ENCODE assay signal across 1 cellular context in the genomic region with DNA sequence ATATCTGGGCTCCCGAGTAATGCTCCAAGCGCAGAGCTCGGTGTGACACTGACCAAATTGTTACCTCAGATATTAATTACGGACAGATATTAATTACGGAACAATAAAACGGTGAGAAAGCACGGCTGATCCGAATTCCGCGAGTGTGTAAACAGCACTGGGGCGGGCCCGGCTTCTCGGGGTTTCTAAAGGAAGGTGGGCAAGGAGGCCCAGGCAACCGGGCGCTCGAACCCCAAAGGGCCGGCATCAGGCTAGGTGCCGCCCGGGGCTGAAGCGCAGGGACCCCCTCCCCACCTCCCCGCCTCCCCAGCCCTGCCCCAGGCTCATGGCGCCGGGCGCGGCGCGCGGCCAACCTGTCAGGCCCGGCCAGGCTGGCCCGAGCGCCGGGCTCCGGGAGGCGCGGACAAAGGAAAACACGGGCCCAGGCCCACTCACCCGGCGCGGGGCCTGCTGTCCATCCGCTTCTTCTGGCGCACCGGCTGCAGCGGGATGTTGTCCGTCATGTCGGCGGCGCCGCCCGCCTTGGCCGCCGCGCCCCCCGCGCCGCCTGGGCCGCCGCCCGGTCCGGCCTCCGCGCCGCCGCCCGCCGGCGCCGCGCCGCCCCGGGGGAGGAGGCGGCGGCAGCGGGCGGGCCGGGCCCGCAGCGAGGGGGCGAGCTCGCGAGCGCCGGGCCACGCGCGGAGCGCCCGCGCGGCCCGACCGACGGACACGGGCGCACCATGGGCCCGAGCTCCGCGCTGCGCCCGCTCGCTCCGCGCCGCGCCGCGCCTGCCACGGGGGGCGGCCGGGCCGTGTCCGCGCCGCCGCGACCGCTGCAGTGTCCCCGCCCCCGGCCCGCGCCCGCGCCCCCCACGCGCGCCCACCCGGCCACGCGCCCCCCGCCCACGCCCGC.
TF ChIP-seq lines count a peak whose summit lies in the region.

A gene with protein sequence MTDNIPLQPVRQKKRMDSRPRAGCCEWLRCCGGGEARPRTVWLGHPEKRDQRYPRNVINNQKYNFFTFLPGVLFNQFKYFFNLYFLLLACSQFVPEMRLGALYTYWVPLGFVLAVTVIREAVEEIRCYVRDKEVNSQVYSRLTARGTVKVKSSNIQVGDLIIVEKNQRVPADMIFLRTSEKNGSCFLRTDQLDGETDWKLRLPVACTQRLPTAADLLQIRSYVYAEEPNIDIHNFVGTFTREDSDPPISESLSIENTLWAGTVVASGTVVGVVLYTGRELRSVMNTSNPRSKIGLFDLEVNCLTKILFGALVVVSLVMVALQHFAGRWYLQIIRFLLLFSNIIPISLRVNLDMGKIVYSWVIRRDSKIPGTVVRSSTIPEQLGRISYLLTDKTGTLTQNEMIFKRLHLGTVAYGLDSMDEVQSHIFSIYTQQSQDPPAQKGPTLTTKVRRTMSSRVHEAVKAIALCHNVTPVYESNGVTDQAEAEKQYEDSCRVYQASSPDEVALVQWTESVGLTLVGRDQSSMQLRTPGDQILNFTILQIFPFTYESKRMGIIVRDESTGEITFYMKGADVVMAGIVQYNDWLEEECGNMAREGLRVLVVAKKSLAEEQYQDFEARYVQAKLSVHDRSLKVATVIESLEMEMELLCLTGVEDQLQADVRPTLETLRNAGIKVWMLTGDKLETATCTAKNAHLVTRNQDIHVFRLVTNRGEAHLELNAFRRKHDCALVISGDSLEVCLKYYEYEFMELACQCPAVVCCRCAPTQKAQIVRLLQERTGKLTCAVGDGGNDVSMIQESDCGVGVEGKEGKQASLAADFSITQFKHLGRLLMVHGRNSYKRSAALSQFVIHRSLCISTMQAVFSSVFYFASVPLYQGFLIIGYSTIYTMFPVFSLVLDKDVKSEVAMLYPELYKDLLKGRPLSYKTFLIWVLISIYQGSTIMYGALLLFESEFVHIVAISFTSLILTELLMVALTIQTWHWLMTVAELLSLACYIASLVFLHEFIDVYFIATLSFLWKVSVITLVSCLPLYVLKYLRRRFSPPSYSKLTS (minus strand): TSS at position 524 of the 892 bp plus-strand sequence. CDS start 21 bp downstream, at position 503.

TF ChIP-seq in HepG2, 621 proteins besides CTCF, POLR2A, EP300 and RAD21 (continued from another document and continues in another):
- TF ChIP-seq, protein P1, sequence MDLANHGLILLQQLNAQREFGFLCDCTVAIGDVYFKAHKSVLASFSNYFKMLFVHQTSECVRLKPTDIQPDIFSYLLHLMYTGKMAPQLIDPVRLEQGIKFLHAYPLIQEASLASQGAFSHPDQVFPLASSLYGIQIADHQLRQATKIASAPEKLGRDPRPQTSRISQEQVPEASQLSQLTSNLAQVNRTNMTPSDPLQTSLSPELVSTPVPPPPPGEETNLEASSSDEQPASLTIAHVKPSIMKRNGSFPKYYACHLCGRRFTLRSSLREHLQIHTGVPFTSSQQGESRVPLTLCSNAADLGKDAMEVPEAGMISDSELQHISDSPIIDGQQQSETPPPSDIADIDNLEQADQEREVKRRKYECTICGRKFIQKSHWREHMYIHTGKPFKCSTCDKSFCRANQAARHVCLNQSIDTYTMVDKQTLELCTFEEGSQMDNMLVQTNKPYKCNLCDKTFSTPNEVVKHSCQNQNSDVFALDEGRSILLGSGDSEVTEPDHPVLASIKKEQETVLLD (CRISPR knock-in tag; IDR thresholded peaks at IDR 0.05; ENCODE audit: low read depth), result peak; percentile 60; the same call in 1 of the 2 replicates
- TF ChIP-seq ZNF564 (CRISPR knock-in tag; IDR thresholded peaks at IDR 0.05) (no peak), ETV6 (CRISPR knock-in tag; conservative IDR thresholded peaks at IDR 0.05) (0 out of 2 replicates have a peak, but pooled peaks have one; percentile 42), ZNF547 (CRISPR knock-in tag; IDR thresholded peaks at IDR 0.05) (0 out of 2 replicates have a peak, but pooled peaks have one; percentile 29), ZNF780A (CRISPR knock-in tag; IDR thresholded peaks at IDR 0.05) (no peak), ZNF33B (CRISPR knock-in tag; IDR thresholded peaks at IDR 0.05) (peak; percentile 17; the same call in 1 of the 2 replicates), ZFX (CRISPR knock-in tag; IDR thresholded peaks at IDR 0.05; ENCODE audit: low read depth) (peak; percentile 68; the same call in 1 of the 2 replicates), MEF2D (CRISPR knock-in tag; IDR thresholded peaks at IDR 0.05) (no peak), PAF1 (CRISPR knock-in tag; IDR thresholded peaks at IDR 0.05) (no peak), SRF (IDR thresholded peaks at IDR 0.05; ENCODE audit: low read depth, low read length) (no peak), ZKSCAN5 (CRISPR knock-in tag; IDR thresholded peaks at IDR 0.05) (no peak), KLF13 (CRISPR knock-in tag; IDR thresholded peaks at IDR 0.05) (no peak), ZSCAN20 (CRISPR knock-in tag; IDR thresholded peaks at IDR 0.05; ENCODE audit: borderline replicate concordance) (peak; percentile 96), MTA1 (CRISPR knock-in tag; IDR thresholded peaks at IDR 0.05; ENCODE audit: borderline replicate concordance) (0 out of 2 replicates have a peak, but pooled peaks have one; percentile 25), SMARCC2 (IDR thresholded peaks at IDR 0.05) (no peak), PHF8 (CRISPR knock-in tag; IDR thresholded peaks at IDR 0.05) (no peak), GATA4 (IDR thresholded peaks at IDR 0.05; ENCODE audit: borderline replicate concordance, low read depth) (no peak), JARID2 (CRISPR knock-in tag; IDR thresholded peaks at IDR 0.05; ENCODE audit: insufficient replicate concordance) (no peak), ZNF772 (CRISPR knock-in tag; IDR thresholded peaks at IDR 0.05) (0 out of 2 replicates have a peak, but pooled peaks have one; percentile 39), TGIF2 (CRISPR knock-in tag; IDR thresholded peaks at IDR 0.05) (no peak), YY1 (IDR thresholded peaks at IDR 0.05; ENCODE audit: insufficient read depth, insufficient replicate concordance, low read depth, low read length) (peak; percentile 70), NCOA2 (CRISPR knock-in tag; IDR thresholded peaks at IDR 0.05) (0 out of 2 replicates have a peak, but pooled peaks have one; percentile 2)
- TF ChIP-seq, protein P2, sequence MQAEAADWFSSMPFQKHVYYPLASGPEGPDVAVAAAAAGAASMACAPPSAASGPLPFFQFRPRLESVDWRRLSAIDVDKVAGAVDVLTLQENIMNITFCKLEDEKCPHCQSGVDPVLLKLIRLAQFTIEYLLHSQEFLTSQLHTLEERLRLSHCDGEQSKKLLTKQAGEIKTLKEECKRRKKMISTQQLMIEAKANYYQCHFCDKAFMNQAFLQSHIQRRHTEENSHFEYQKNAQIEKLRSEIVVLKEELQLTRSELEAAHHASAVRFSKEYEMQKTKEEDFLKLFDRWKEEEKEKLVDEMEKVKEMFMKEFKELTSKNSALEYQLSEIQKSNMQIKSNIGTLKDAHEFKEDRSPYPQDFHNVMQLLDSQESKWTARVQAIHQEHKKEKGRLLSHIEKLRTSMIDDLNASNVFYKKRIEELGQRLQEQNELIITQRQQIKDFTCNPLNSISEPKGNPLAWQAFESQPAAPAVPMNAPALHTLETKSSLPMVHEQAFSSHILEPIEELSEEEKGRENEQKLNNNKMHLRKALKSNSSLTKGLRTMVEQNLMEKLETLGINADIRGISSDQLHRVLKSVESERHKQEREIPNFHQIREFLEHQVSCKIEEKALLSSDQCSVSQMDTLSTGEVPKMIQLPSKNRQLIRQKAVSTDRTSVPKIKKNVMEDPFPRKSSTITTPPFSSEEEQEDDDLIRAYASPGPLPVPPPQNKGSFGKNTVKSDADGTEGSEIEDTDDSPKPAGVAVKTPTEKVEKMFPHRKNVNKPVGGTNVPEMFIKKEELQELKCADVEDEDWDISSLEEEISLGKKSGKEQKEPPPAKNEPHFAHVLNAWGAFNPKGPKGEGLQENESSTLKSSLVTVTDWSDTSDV (CRISPR knock-in tag; IDR thresholded peaks at IDR 0.05), result no peak; the same call in 1 of the 2 replicates
- TF ChIP-seq, protein P3, sequence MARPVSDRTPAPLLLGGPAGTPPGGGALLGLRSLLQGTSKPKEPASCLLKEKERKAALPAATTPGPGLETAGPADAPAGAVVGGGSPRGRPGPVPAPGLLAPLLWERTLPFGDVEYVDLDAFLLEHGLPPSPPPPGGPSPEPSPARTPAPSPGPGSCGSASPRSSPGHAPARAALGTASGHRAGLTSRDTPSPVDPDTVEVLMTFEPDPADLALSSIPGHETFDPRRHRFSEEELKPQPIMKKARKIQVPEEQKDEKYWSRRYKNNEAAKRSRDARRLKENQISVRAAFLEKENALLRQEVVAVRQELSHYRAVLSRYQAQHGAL (CRISPR knock-in tag; IDR thresholded peaks at IDR 0.05; ENCODE audit: not compliant biosample characterization), result no peak
- TF ChIP-seq, protein P4, sequence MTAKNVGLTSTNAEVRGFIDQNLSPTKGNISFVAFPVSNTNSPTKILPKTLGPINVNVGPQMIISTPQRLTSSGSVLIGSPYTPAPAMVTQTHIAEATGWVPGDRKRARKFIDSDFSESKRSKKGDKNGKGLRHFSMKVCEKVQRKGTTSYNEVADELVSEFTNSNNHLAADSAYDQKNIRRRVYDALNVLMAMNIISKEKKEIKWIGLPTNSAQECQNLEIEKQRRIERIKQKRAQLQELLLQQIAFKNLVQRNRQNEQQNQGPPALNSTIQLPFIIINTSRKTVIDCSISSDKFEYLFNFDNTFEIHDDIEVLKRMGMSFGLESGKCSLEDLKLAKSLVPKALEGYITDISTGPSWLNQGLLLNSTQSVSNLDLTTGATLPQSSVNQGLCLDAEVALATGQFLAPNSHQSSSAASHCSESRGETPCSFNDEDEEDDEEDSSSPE (CRISPR knock-in tag; IDR thresholded peaks at IDR 0.05), result no peak
- TF ChIP-seq, protein P5, sequence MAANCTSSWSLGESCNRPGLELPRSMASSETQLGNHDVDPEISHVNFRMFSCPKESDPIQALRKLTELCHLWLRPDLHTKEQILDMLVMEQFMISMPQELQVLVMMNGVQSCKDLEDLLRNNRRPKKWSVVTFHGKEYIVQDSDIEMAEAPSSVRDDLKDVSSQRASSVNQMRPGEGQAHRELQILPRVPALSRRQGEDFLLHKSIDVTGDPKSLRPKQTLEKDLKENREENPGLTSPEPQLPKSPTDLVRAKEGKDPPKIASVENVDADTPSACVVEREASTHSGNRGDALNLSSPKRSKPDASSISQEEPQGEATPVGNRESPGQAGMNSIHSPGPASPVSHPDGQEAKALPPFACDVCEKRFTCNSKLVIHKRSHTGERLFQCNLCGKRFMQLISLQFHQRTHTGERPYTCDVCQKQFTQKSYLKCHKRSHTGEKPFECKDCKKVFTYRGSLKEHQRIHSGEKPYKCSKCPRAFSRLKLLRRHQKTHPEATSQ (CRISPR knock-in tag; IDR thresholded peaks at IDR 0.05; ENCODE audit: borderline replicate concordance), result no peak
- TF ChIP-seq, protein P6, sequence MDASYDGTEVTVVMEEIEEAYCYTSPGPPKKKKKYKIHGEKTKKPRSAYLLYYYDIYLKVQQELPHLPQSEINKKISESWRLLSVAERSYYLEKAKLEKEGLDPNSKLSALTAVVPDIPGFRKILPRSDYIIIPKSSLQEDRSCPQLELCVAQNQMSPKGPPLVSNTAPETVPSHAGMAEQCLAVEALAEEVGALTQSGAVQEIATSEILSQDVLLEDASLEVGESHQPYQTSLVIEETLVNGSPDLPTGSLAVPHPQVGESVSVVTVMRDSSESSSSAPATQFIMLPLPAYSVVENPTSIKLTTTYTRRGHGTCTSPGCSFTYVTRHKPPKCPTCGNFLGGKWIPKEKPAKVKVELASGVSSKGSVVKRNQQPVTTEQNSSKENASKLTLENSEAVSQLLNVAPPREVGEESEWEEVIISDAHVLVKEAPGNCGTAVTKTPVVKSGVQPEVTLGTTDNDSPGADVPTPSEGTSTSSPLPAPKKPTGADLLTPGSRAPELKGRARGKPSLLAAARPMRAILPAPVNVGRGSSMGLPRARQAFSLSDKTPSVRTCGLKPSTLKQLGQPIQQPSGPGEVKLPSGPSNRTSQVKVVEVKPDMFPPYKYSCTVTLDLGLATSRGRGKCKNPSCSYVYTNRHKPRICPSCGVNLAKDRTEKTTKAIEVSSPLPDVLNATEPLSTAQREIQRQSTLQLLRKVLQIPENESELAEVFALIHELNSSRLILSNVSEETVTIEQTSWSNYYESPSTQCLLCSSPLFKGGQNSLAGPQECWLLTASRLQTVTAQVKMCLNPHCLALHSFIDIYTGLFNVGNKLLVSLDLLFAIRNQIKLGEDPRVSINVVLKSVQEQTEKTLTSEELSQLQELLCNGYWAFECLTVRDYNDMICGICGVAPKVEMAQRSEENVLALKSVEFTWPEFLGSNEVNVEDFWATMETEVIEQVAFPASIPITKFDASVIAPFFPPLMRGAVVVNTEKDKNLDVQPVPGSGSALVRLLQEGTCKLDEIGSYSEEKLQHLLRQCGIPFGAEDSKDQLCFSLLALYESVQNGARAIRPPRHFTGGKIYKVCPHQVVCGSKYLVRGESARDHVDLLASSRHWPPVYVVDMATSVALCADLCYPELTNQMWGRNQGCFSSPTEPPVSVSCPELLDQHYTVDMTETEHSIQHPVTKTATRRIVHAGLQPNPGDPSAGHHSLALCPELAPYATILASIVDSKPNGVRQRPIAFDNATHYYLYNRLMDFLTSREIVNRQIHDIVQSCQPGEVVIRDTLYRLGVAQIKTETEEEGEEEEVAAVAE (CRISPR knock-in tag; IDR thresholded peaks at IDR 0.05; ENCODE audit: borderline replicate concordance), result no peak
- TF ChIP-seq, protein P7, sequence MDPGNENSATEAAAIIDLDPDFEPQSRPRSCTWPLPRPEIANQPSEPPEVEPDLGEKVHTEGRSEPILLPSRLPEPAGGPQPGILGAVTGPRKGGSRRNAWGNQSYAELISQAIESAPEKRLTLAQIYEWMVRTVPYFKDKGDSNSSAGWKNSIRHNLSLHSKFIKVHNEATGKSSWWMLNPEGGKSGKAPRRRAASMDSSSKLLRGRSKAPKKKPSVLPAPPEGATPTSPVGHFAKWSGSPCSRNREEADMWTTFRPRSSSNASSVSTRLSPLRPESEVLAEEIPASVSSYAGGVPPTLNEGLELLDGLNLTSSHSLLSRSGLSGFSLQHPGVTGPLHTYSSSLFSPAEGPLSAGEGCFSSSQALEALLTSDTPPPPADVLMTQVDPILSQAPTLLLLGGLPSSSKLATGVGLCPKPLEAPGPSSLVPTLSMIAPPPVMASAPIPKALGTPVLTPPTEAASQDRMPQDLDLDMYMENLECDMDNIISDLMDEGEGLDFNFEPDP (CRISPR knock-in tag; conservative IDR thresholded peaks at IDR 0.05), result no peak
- TF ChIP-seq, protein P8, sequence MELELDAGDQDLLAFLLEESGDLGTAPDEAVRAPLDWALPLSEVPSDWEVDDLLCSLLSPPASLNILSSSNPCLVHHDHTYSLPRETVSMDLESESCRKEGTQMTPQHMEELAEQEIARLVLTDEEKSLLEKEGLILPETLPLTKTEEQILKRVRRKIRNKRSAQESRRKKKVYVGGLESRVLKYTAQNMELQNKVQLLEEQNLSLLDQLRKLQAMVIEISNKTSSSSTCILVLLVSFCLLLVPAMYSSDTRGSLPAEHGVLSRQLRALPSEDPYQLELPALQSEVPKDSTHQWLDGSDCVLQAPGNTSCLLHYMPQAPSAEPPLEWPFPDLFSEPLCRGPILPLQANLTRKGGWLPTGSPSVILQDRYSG (CRISPR knock-in tag; IDR thresholded peaks at IDR 0.05), result peak; percentile 77; the same call in 1 of the 2 replicates
- TF ChIP-seq, protein P9, sequence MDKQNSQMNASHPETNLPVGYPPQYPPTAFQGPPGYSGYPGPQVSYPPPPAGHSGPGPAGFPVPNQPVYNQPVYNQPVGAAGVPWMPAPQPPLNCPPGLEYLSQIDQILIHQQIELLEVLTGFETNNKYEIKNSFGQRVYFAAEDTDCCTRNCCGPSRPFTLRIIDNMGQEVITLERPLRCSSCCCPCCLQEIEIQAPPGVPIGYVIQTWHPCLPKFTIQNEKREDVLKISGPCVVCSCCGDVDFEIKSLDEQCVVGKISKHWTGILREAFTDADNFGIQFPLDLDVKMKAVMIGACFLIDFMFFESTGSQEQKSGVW (CRISPR knock-in tag; IDR thresholded peaks at IDR 0.05; ENCODE audit: borderline replicate concordance), result no peak
